In the genomic region with DNA sequence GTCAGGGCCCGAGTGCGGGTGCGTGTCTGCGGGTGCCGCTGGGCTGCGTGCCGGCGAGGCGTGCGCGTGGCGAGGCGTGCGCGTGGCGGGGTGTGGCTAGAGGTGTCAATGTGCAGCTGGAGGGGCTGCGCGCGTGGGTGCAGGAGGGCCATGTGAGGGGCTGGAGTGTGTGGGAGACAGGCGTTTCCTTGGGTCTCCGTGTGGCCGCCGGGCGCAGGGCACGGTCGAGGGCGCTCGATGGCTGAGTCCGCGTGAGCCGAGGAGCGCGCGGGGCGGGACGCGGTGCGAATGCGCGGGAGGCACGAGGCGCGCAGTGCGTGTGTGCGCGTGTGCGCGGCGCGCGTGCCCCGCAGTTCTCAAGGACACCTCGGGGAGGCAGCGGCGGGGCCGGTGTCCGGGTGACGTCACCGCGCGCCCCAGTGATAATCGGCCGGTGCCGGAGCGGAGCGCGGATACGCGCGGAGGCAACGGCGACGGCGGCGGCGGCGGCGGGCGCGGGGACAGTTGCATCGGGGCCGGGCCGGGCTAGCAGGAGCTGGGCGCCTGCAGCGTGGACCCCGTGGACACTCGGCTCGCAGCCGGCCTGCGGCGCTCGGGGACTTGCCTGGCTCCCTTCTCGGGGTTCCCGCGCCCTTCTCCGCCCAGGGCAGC, we compare ENCODE assay signal across 12 cellular contexts. TPM values are rescaled to one million over a fixed set of nuclear protein-coding genes. Genes with fewer than 3 reads are reported as not detected.
DNase-seq lines count a peak whose midpoint lies in the region; ATAC-seq lines count a peak whose summit lies in the region.
"Had no signal": no experiment of that assay in that cellular context is flagged by ENCODE, and none has a peak within 500 bp of the region (broad histone marks: within the 10 kb centered on the region; RNA-seq: fewer than 3 reads in every experiment).

No MANE protein-coding gene starts in this region.

- H3K27ac Mint-ChIP-seq in IgD-negative memory B cell = peak overlapping the region in 2 of 3 donors; percentile 53
- H3K27ac Mint-ChIP-seq: T-helper 1 cell treated with Interleukin-12 subunit alpha and Interleukin-12 subunit beta and Interleukin-4 antibody, amounts not matched to agents 30 μg/mL and 1 μg/mL, for 36 hours had no signal

- no peak overlapping the region for H3K4me3 Mint-ChIP-seq in IgD-negative memory B cell
- H3K4me3 Mint-ChIP-seq: T-helper 1 cell treated with Interleukin-12 subunit alpha and Interleukin-12 subunit beta and Interleukin-4 antibody, amounts not matched to agents 30 μg/mL and 1 μg/mL, for 36 hours had no signal

- H3K27ac ChIP-seq in cingulate gyrus (ENCODE audit: low read depth, low read length) = peak overlapping the region; percentile 29

- H3K36me3 Mint-ChIP-seq in IgD-negative memory B cell = no peaks in the 10 kb centered on the region

- H3K9me3 Mint-ChIP-seq in IgD-negative memory B cell = no peaks in the 10 kb centered on the region
- H3K9me3 Mint-ChIP-seq: T-helper 1 cell treated with Interleukin-12 subunit alpha and Interleukin-12 subunit beta and Interleukin-4 antibody, amounts not matched to agents 30 μg/mL and 1 μg/mL, for 36 hours had no signal

- peak; percentile 21 for DNase-seq in COLO668 (lab: John Stamatoyannopoulos, UW; ENCODE audit: unreplicated experiment)
- DNase-seq in nucleus accumbens (lab: John Stamatoyannopoulos, UW) = peak in 34 of 56 donors; percentile 24 to 91 (median 61)
- no peak for DNase-seq in mesenteric fat pad (ENCODE audit: low spot score)
- no peak for DNase-seq in AG20443 (ENCODE audit: low spot score)
- DNase-seq: GF-D8, NCI-H2081 had no signal

- ATAC-seq in HG03565 (IDR thresholded peaks at IDR 0.05; ENCODE audit: unreplicated experiment) (no peak), HG02884 (IDR thresholded peaks at IDR 0.05; ENCODE audit: unreplicated experiment) (no peak)

- H3K27me3 Mint-ChIP-seq in IgD-negative memory B cell = peaks cover 33% of the 10 kb centered on the region

- peaks cover 0 to 5% (median 4%) of the 10 kb centered on the region in 3 donors for H3K4me1 Mint-ChIP-seq in IgD-negative memory B cell

RNA-seq across cellular contexts. Expression of gene YTHDF1, which starts 38.7 kb away (rescaled TPM):
- 17.4 TPM for polyA plus RNA-seq in IgD-negative memory B cell
- total RNA-seq in mesenteric fat pad = 33.6 TPM

RNA-seq across cellular contexts. Expression of gene BIRC7, which starts 58.4 kb away (rescaled TPM):
- polyA plus RNA-seq in IgD-negative memory B cell = not detected
- 0.35 TPM for total RNA-seq in mesenteric fat pad
- polyA plus RNA-seq: adipose tissue had no signal

Comparison
In these comparisons a context has a peak if more than half of its experiments do, and no peak if none do; other contexts are left out.
1. DNase-seq: peak in COLO668 (single experiment) and nucleus accumbens (34 of 56); none in mesenteric fat pad (single experiment) and AG20443 (single experiment).